In genomic region chr13:51765142-51765515, GRCh38 we compare ENCODE assay signal across 1 cellular context.
TF ChIP-seq lines count a peak whose summit lies in the region.

No MANE protein-coding gene starts in this region.

TF ChIP-seq in GM12878, 131 proteins besides CTCF, POLR2A, EP300 and RAD21 (continued from another document):
- TF ChIP-seq ZBTB33 (IDR thresholded peaks at IDR 0.05): no peak
